Comparison of ENCODE assay signal across 1 cellular context in the genomic region with DNA sequence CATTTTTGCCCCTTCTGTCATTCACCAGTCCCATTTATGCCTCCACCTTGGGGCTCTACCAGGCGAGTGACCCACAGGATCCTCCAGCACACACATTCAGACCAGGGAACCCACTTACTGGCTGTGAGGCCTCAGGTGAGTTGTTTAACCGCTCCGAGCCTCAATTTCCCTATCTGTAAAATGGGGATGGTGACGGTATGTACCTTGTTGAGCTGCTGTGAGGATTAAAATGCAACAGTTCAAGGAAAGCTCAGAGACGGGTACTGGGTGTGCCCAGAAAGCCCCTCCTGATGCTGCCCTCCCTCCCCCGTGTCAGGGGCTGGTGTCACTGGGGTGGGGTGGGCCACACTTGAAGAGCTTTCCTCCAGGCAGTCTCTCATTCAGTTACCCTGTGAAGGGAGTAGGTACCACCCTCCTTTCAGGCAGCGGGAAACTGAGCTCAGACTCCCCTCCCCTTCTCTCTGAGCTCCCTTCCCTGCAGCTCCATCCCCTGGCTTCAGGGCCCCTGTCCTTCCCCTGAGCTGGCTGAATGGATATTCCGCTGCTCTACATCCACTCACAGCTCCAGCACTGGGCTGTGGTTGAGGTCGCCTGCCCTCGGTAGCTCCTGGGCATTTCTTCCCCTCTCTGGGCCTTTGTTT.
TF ChIP-seq lines count a peak whose summit lies in the region.

No MANE protein-coding gene starts in this region.

TF ChIP-seq in H1, 55 proteins besides CTCF, POLR2A, EP300 and RAD21:
- TF ChIP-seq KDM1A (IDR thresholded peaks at IDR 0.05; ENCODE audit: borderline replicate concordance, low read length) = peak; percentile 65; the same call in 1 of the 2 replicates
- no peak for TF ChIP-seq CHD1 (IDR thresholded peaks at IDR 0.05; ENCODE audit: low read depth, low read length)
- no peak for TF ChIP-seq YY1 (IDR thresholded peaks at IDR 0.05; ENCODE audit: low read depth, low read length)
- TF ChIP-seq CBX8 (IDR thresholded peaks at IDR 0.05; ENCODE audit: borderline replicate concordance, low read depth, low read length) = no peak
TF ChIP-seq in H1: peak in this region for 1.
